Comparison of ENCODE assay signal across 1 cellular context in the genomic region with DNA sequence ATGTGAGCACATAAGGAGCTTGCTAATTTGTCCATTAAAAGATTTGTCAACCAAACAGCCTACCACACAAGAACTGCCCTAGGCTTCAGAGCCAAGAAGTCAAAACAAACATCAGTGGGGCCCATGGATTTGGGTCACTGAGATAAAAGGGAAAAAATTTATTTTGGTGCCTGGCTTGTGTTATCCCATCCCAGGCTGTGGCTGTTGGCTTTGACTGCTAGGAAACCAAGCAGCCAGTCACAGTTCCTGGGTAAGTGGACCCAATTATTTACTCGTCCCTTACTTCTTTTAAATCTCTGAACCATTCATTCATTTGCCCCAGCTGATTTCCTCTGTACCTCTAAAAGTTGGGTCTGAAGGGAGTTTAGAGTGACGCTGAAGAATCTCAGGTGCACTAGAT.
TF ChIP-seq lines count a peak whose summit lies in the region.

No MANE protein-coding gene starts in this region.

TF ChIP-seq in A549, 52 proteins besides CTCF, POLR2A, EP300 and RAD21 (continued from another document):
- TF ChIP-seq POLR2AphosphoS2 (conservative IDR thresholded peaks at IDR 0.05; ENCODE audit: low read length) (no peak), RNF2 (IDR thresholded peaks at IDR 0.05; ENCODE audit: borderline replicate concordance, low read depth) (no peak), NFE2L2 (conservative IDR thresholded peaks at IDR 0.05; ENCODE audit: low read length) (no peak), HDAC2 (IDR thresholded peaks at IDR 0.05) (no peak), HOXB13 (CRISPR knock-in tag; IDR thresholded peaks at IDR 0.05; ENCODE audit: low read depth) (peak; percentile 16), MAZ (IDR thresholded peaks at IDR 0.05; ENCODE audit: borderline replicate concordance, low read depth, low read length) (no peak), FOXS1 (CRISPR knock-in tag; IDR thresholded peaks at IDR 0.05) (no peak), RCOR1 (IDR thresholded peaks at IDR 0.05; ENCODE audit: low read depth, low read length) (no peak), HOXA7 (CRISPR knock-in tag; IDR thresholded peaks at IDR 0.05) (peak; percentile 82), SMC3 (IDR thresholded peaks at IDR 0.05) (no peak), EHMT2 (IDR thresholded peaks at IDR 0.05; ENCODE audit: low read depth) (no peak), TFCP2L1 (CRISPR knock-in tag; IDR thresholded peaks at IDR 0.05) (peak; percentile 60; the same call in 1 of the 2 replicates), KDM5A (IDR thresholded peaks at IDR 0.05) (no peak), HEYL (CRISPR knock-in tag; IDR thresholded peaks at IDR 0.05) (0 out of 2 replicates have a peak, but pooled peaks have one; percentile 31), ZSCAN20 (CRISPR knock-in tag; IDR thresholded peaks at IDR 0.05) (no peak), SREBF2 (IDR thresholded peaks at IDR 0.05) (no peak)
- TF ChIP-seq, protein P1, sequence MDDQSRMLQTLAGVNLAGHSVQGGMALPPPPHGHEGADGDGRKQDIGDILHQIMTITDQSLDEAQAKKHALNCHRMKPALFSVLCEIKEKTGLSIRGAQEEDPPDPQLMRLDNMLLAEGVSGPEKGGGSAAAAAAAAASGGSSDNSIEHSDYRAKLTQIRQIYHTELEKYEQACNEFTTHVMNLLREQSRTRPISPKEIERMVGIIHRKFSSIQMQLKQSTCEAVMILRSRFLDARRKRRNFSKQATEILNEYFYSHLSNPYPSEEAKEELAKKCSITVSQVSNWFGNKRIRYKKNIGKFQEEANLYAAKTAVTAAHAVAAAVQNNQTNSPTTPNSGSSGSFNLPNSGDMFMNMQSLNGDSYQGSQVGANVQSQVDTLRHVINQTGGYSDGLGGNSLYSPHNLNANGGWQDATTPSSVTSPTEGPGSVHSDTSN (IDR thresholded peaks at IDR 0.05): no peak
- TF ChIP-seq, protein P2, sequence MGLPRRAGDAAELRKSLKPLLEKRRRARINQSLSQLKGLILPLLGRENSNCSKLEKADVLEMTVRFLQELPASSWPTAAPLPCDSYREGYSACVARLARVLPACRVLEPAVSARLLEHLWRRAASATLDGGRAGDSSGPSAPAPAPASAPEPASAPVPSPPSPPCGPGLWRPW (IDR thresholded peaks at IDR 0.05): no peak
- TF ChIP-seq, protein P3, sequence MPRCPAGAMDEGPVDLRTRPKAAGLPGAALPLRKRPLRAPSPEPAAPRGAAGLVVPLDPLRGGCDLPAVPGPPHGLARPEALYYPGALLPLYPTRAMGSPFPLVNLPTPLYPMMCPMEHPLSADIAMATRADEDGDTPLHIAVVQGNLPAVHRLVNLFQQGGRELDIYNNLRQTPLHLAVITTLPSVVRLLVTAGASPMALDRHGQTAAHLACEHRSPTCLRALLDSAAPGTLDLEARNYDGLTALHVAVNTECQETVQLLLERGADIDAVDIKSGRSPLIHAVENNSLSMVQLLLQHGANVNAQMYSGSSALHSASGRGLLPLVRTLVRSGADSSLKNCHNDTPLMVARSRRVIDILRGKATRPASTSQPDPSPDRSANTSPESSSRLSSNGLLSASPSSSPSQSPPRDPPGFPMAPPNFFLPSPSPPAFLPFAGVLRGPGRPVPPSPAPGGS (IDR thresholded peaks at IDR 0.05): no peak
- TF ChIP-seq, protein P4, sequence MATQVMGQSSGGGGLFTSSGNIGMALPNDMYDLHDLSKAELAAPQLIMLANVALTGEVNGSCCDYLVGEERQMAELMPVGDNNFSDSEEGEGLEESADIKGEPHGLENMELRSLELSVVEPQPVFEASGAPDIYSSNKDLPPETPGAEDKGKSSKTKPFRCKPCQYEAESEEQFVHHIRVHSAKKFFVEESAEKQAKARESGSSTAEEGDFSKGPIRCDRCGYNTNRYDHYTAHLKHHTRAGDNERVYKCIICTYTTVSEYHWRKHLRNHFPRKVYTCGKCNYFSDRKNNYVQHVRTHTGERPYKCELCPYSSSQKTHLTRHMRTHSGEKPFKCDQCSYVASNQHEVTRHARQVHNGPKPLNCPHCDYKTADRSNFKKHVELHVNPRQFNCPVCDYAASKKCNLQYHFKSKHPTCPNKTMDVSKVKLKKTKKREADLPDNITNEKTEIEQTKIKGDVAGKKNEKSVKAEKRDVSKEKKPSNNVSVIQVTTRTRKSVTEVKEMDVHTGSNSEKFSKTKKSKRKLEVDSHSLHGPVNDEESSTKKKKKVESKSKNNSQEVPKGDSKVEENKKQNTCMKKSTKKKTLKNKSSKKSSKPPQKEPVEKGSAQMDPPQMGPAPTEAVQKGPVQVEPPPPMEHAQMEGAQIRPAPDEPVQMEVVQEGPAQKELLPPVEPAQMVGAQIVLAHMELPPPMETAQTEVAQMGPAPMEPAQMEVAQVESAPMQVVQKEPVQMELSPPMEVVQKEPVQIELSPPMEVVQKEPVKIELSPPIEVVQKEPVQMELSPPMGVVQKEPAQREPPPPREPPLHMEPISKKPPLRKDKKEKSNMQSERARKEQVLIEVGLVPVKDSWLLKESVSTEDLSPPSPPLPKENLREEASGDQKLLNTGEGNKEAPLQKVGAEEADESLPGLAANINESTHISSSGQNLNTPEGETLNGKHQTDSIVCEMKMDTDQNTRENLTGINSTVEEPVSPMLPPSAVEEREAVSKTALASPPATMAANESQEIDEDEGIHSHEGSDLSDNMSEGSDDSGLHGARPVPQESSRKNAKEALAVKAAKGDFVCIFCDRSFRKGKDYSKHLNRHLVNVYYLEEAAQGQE (IDR thresholded peaks at IDR 0.05): no peak
- TF ChIP-seq, protein P5, sequence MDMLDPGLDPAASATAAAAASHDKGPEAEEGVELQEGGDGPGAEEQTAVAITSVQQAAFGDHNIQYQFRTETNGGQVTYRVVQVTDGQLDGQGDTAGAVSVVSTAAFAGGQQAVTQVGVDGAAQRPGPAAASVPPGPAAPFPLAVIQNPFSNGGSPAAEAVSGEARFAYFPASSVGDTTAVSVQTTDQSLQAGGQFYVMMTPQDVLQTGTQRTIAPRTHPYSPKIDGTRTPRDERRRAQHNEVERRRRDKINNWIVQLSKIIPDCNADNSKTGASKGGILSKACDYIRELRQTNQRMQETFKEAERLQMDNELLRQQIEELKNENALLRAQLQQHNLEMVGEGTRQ (IDR thresholded peaks at IDR 0.05): no peak
- TF ChIP-seq, protein P6, sequence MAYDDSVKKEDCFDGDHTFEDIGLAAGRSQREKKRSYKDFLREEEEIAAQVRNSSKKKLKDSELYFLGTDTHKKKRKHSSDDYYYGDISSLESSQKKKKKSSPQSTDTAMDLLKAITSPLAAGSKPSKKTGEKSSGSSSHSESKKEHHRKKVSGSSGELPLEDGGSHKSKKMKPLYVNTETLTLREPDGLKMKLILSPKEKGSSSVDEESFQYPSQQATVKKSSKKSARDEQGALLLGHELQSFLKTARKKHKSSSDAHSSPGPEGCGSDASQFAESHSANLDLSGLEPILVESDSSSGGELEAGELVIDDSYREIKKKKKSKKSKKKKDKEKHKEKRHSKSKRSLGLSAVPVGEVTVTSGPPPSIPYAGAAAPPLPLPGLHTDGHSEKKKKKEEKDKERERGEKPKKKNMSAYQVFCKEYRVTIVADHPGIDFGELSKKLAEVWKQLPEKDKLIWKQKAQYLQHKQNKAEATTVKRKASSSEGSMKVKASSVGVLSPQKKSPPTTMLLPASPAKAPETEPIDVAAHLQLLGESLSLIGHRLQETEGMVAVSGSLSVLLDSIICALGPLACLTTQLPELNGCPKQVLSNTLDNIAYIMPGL (CRISPR knock-in tag; IDR thresholded peaks at IDR 0.05; ENCODE audit: borderline replicate concordance): no peak
